Comparison of ENCODE assay signal across 31 cellular contexts in genomic region chr3:54085936-54086335, GRCh38. TPM values are rescaled to one million over a fixed set of nuclear protein-coding genes. Genes with fewer than 3 reads are reported as not detected.
A peak's percentile ranks its signal among the peaks of the same experiment; 100 is the strongest.
DNase-seq lines count a peak whose midpoint lies in the region; ATAC-seq and TF ChIP-seq lines count a peak whose summit lies in the region.
"Had no signal": no experiment of that assay in that cellular context is flagged by ENCODE, and none has a peak within 500 bp of the region (broad histone marks: within the 10 kb centered on the region; RNA-seq: fewer than 3 reads in every experiment).

No MANE protein-coding gene starts in this region.

- no peak for ATAC-seq in activated naive CD4-positive, alpha-beta T cell treated with anti-CD3 and anti-CD28 coated beads, Interleukin-2, amount 50 U/mL, for 72 hours
- ATAC-seq in WTC11 = no peak
- ATAC-seq: A549; CD8-positive, alpha-beta T cell had no signal

- peak; percentile 0 for DNase-seq in NCI-H69 (lab: John Stamatoyannopoulos, UW)
- peak; percentile 91 for DNase-seq in esophagus muscularis mucosa (ENCODE audit: extremely low spot score)
- no peak for DNase-seq in activated naive CD4-positive, alpha-beta T cell treated with anti-CD3 and anti-CD28 coated beads, Interleukin-2, amount 50 U/mL, for 72 hours (ENCODE audit: low spot score in 2 of 2)
- DNase-seq in WTC11 (ENCODE audit: low spot score) = no peak
- DNase-seq: 8988T; ACHN; AML-193; BE2C; C1 segment of cervical spinal cord; Caco-2; Calu3; CD4-positive, alpha-beta memory T cell; CD4-positive, alpha-beta T cell; CD4-positive, CD25-positive, alpha-beta regulatory T cell; CD8-positive, alpha-beta memory T cell; CD8-positive, alpha-beta T cell; COR-L47; DMS 273 treated with DMSO at 0.1 percent for 48 hours; DMS153; DMS79; DMS79 treated with DMSO at 0.1 percent for 48 hours; DND-41; EL had no signal

- H3K4me3 Mint-ChIP-seq in WTC11 = no peak overlapping the region
- H3K4me3 Mint-ChIP-seq: B cell; CD4-positive, alpha-beta memory T cell; CD4-positive, alpha-beta T cell; CD4-positive, CD25-positive, alpha-beta regulatory T cell; CD8-positive, alpha-beta memory T cell; CD8-positive, alpha-beta T cell had no signal

- H3K36me3 Mint-ChIP-seq in activated naive CD4-positive, alpha-beta T cell treated with anti-CD3 and anti-CD28 coated beads, Interleukin-2, amount 50 U/mL, for 72 hours = peaks cover 5% of the 10 kb centered on the region in 2 donors
- no peaks in the 10 kb centered on the region for H3K36me3 Mint-ChIP-seq in WTC11
- H3K36me3 Mint-ChIP-seq: CD14-positive monocyte; CD4-positive, alpha-beta memory T cell; CD4-positive, CD25-positive, alpha-beta regulatory T cell; CD8-positive, alpha-beta memory T cell; CD8-positive, alpha-beta T cell had no signal

- no peaks in the 10 kb centered on the region for H3K36me3 ChIP-seq in esophagus muscularis mucosa
- H3K36me3 ChIP-seq: BE2C; BLaER1; BLaER1 treated with 17β-estradiol and CSF1 and Interleukin-3, amounts not matched to agents 10 nM and 100 nM had no signal

- no peak for TF ChIP-seq EP300 in esophagus muscularis mucosa (IDR thresholded peaks at IDR 0.05)

- H3K27me3 Mint-ChIP-seq in WTC11 (ENCODE audit: low read depth) = peaks cover 33% of the 10 kb centered on the region

- H3K27ac ChIP-seq in esophagus muscularis mucosa (replicated peaks in 1 of 4) = no peak overlapping the region
- H3K27ac ChIP-seq: 22Rv1; A549; BLaER1; BLaER1 treated with 17β-estradiol and CSF1 and Interleukin-3, amounts not matched to agents 10 nM and 100 nM; C4-2B had no signal

- H3K4me1 Mint-ChIP-seq in WTC11 = peaks cover 39% of the 10 kb centered on the region
- H3K4me1 Mint-ChIP-seq: B cell; CD14-positive monocyte; CD8-positive, alpha-beta memory T cell had no signal

- H3K4me3 ChIP-seq in esophagus muscularis mucosa = no peak overlapping the region
- H3K4me3 ChIP-seq: A549; BLaER1; BLaER1 treated with 17β-estradiol and CSF1 and Interleukin-3, amounts not matched to agents 10 nM and 100 nM had no signal

- intact Hi-C loops in esophagus muscularis mucosa (cut with DNase I) = no loop called here

- H3K9me3 Mint-ChIP-seq in activated naive CD4-positive, alpha-beta T cell treated with anti-CD3 and anti-CD28 coated beads, Interleukin-2, amount 50 U/mL, for 72 hours = no peaks in the 10 kb centered on the region
- H3K9me3 Mint-ChIP-seq in WTC11 = no peaks in the 10 kb centered on the region
- H3K9me3 Mint-ChIP-seq: CD4-positive, alpha-beta T cell; CD8-positive, alpha-beta T cell had no signal

- H3K9me3 ChIP-seq in esophagus muscularis mucosa = no peaks in the 10 kb centered on the region
- H3K9me3 ChIP-seq: A549, BE2C, Caco-2 had no signal

- WGBS in esophagus muscularis mucosa = 74% methylated on average over 6 of the region's 6 CpGs

- no peak overlapping the region for H3K27ac Mint-ChIP-seq in activated naive CD4-positive, alpha-beta T cell treated with anti-CD3 and anti-CD28 coated beads, Interleukin-2, amount 50 U/mL, for 72 hours
- H3K27ac Mint-ChIP-seq in WTC11 = no peak overlapping the region
- H3K27ac Mint-ChIP-seq: B cell; CD14-positive monocyte; CD4-positive, alpha-beta memory T cell; CD4-positive, alpha-beta T cell; CD4-positive, CD25-positive, alpha-beta regulatory T cell; CD8-positive, alpha-beta memory T cell; CD8-positive, alpha-beta T cell had no signal

- TF ChIP-seq CTCF in esophagus muscularis mucosa (IDR thresholded peaks at IDR 0.05) (no peak), WTC11 (IDR thresholded peaks at IDR 0.05) (no peak)

- CTCF ChIA-PET in WTC11 (lab: Charles Lee) = no interaction called here

- H3K27me3 ChIP-seq in esophagus muscularis mucosa = peaks cover 0 to 46% (median 3%) of the 10 kb centered on the region in 4 donors
- H3K27me3 ChIP-seq: BE2C; BLaER1; BLaER1 treated with 17β-estradiol and CSF1 and Interleukin-3, amounts not matched to agents 10 nM and 100 nM had no signal

- TF ChIP-seq POLR2A in esophagus muscularis mucosa (IDR thresholded peaks at IDR 0.05; ENCODE audit: low read depth) = no peak

- peaks cover 0 to 6% (median 3%) of the 10 kb centered on the region in 4 donors for H3K4me1 ChIP-seq in esophagus muscularis mucosa
- H3K4me1 ChIP-seq: A549; BE2C; BLaER1; BLaER1 treated with 17β-estradiol and CSF1 and Interleukin-3, amounts not matched to agents 10 nM and 100 nM; Caco-2 had no signal

- POLR2A ChIA-PET in WTC11 (lab: Charles Lee) = no interaction called here

TF ChIP-seq in WTC11, 78 proteins besides CTCF, POLR2A, EP300 and RAD21:
- TF ChIP-seq MLX (CRISPR knock-in tag; IDR thresholded peaks at IDR 0.05) (no peak), FOXJ3 (CRISPR knock-in tag; IDR thresholded peaks at IDR 0.05; ENCODE audit: borderline replicate concordance) (no peak), HMGXB4 (CRISPR knock-in tag; IDR thresholded peaks at IDR 0.05) (no peak), NFE2L1 (CRISPR knock-in tag; IDR thresholded peaks at IDR 0.05) (no peak), TP53 (CRISPR knock-in tag; IDR thresholded peaks at IDR 0.05) (no peak), MXD4 (CRISPR knock-in tag; IDR thresholded peaks at IDR 0.05; ENCODE audit: borderline replicate concordance) (no peak), NR3C1 (CRISPR knock-in tag; conservative IDR thresholded peaks at IDR 0.05; ENCODE audit: low read depth) (no peak)

RNA-seq across cellular contexts. Expression of gene CACNA2D3, which starts 36.4 kb away (rescaled TPM):
- total RNA-seq in esophagus muscularis mucosa = 1 to 10 TPM; 2.5 to 6.3 (median 3.9) TPM
- not detected for total RNA-seq in activated naive CD4-positive, alpha-beta T cell treated with anti-CD3 and anti-CD28 coated beads, Interleukin-2, amount 50 U/mL, for 72 hours
- 4.0 to 5.0 TPM (median 4.9 TPM) in 3 replicates for total RNA-seq in WTC11 (2021)
- total RNA-seq: A673; B cell; Caco-2; Calu3; CD4-positive, alpha-beta memory T cell; CD4-positive, CD25-positive, alpha-beta regulatory T cell; CD8-positive, alpha-beta memory T cell; CD8-positive, alpha-beta T cell had no signal

Comparison
In these comparisons a context has a peak if more than half of its experiments do, and no peak if none do; other contexts are left out.
1. DNase-seq: peak in NCI-H69 (single experiment) and esophagus muscularis mucosa (single experiment); none in activated naive CD4-positive, alpha-beta T cell treated with anti-CD3 and anti-CD28 coated beads, Interleukin-2, amount 50 U/mL, for 72 hours (0 of 2) and WTC11 (single experiment).